In the genomic region with DNA sequence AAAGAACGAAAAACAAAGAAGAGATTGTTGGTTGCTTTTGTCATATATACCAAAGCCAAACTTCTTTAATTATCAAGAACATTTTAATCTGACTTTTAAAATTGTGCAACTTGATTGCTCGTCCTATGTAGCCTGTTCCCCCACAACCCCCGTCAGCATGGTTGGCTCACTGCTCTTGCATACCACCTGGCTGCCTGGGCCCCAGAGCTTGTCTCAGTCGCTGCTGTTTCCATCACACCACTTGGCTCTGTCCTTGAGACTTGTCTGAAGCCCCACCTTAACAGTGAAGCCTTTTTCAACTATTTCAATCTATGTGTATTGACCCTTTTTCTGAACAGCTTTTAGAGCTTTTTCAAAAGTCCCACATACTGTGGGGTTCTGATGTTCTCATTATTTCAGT, we compare ENCODE assay signal across 16 cellular contexts.
"Had no signal": no experiment of that assay in that cellular context is flagged by ENCODE, and none has a peak within 500 bp of the region (broad histone marks: within the 10 kb centered on the region; RNA-seq: fewer than 3 reads in every experiment).

No MANE protein-coding gene starts in this region.

- H3K4me1 ChIP-seq: colonic mucosa, psoas muscle had no signal

- H3K27ac ChIP-seq: colonic mucosa, neutrophil, psoas muscle, sigmoid colon, skin epidermis had no signal

- H3K27me3 ChIP-seq: colonic mucosa, neutrophil, sigmoid colon had no signal

- H3K36me3 ChIP-seq: colonic mucosa, neutrophil, sigmoid colon had no signal

- ATAC-seq: mucosa of descending colon; naive thymus-derived CD8-positive, alpha-beta T cell; psoas muscle; stimulated activated naive B cell treated with anti-CD40 and anti-IgM and Interleukin-4, amounts not matched to agents 10 μg/mL and 1 μg/mL and 100 μg/mL, for 72 hours had no signal

- DNase-seq: colonic mucosa; dermis blood vessel endothelial cell; foreskin melanocyte; immature natural killer cell; mucosa of descending colon; naive thymus-derived CD8-positive, alpha-beta T cell; psoas muscle; retina; sigmoid colon; stimulated activated CD4-positive, alpha-beta T cell treated with anti-CD3 and anti-CD28 coated beads, Interleukin-2, amount 100 ng/mL, for 24 hours; stimulated activated CD4-positive, alpha-beta T cell treated with anti-CD3 and anti-CD28 coated beads, Interleukin-4, amount 100 ng/mL, for 4 hours; stimulated activated naive B cell treated with anti-CD40 and anti-IgM and Interleukin-4, amounts not matched to agents 10 μg/mL and 1 μg/mL and 100 μg/mL, for 72 hours; trophoblast cell had no signal

- H3K4me3 ChIP-seq: colonic mucosa, mucosa of descending colon, psoas muscle, sigmoid colon, skin epidermis had no signal

- FAIRE-seq: keratinocyte had no signal

- H3K9me3 ChIP-seq: colonic mucosa, mucosa of descending colon, neutrophil, psoas muscle, sigmoid colon had no signal
